Comparison of ENCODE assay signal across 18 cellular contexts in genomic region chr15:25242957-25243799, GRCh38.
A peak's percentile ranks its signal among the peaks of the same experiment; 100 is the strongest.
DNase-seq lines count a peak whose midpoint lies in the region; ATAC-seq and TF ChIP-seq lines count a peak whose summit lies in the region.
"Had no signal": no experiment of that assay in that cellular context is flagged by ENCODE, and none has a peak within 500 bp of the region (broad histone marks: within the 10 kb centered on the region; RNA-seq: fewer than 3 reads in every experiment).

No MANE protein-coding gene starts in this region.

- TF ChIP-seq POLR2A in uterus (IDR thresholded peaks at IDR 0.05), result no peak

- H3K4me2 ChIP-seq in osteoblast (ENCODE audit: insufficient read depth, low read length), result no peak overlapping the region
- H3K4me2 ChIP-seq: smooth muscle cell had no signal

- peak; percentile 2 for DNase-seq in activated naive CD4-positive, alpha-beta T cell treated with anti-CD3 and anti-CD28 coated beads, Interleukin-2, amount 50 U/mL, for 16 hours
- no peak for DNase-seq in activated naive CD4-positive, alpha-beta T cell treated with Interleukin-2 at 50 U/mL for 16 hours
- DNase-seq in head of caudate nucleus (peak in 31 of 42 donors; percentile 0 to 33 (median 7)), osteoblast (ENCODE audit: insufficient read length, low spot score, missing footprints) (peak; percentile 68), uterus (peak; percentile 5 to 6), A673 (ENCODE audit: low spot score) (no peak), AG20443 (ENCODE audit: low spot score) (no peak)
- DNase-seq: anterior cingulate cortex, DMS153, foreskin fibroblast, KG1, NCI-H1048, NCI-H2081 treated with DMSO at 0.1 percent for 48 hours, NCI-H510A, nucleus accumbens had no signal

- no peaks in the 10 kb centered on the region for H3K79me2 ChIP-seq in osteoblast (ENCODE audit: insufficient read depth, low read length)

- H3K27me3 ChIP-seq in osteoblast (ENCODE audit: insufficient read depth, low read length) (no peaks in the 10 kb centered on the region), uterus (no peaks in the 10 kb centered on the region), A673 (replicated peaks; ENCODE audit: insufficient read depth, low read depth, low read length, poor library complexity) (no peaks in the 10 kb centered on the region)

- H3K4me1 ChIP-seq in osteoblast (ENCODE audit: insufficient read depth, low read length) (no peaks in the 10 kb centered on the region), uterus (no peaks in the 10 kb centered on the region), A673 (ENCODE audit: insufficient read depth, low read length, poor library complexity, severe bottlenecking) (no peaks in the 10 kb centered on the region)

- H3K36me3 ChIP-seq in osteoblast (ENCODE audit: insufficient read depth, low read length) (no peaks in the 10 kb centered on the region), uterus (no peaks in the 10 kb centered on the region), A673 (ENCODE audit: insufficient read depth, low read length, poor library complexity, severe bottlenecking) (no peaks in the 10 kb centered on the region)
- H3K36me3 ChIP-seq: thoracic aorta had no signal

- no peak for TF ChIP-seq CTCF in osteoblast (IDR thresholded peaks at IDR 0.05; ENCODE audit: extremely low read depth, low read depth, low read length)
- no peak for TF ChIP-seq CTCF in uterus (IDR thresholded peaks at IDR 0.05)
- no peak for TF ChIP-seq CTCF in A673 (conservative IDR thresholded peaks at IDR 0.05; ENCODE audit: low read depth, low read length)

- BruUV-seq in A673 (replicated peaks; lab: Mats Ljungman, UMichigan), result no TSS peak

- CTCF ChIA-PET in A673 (lab: Charles Lee), result no interaction called here

- no peaks in the 10 kb centered on the region for H3K9me3 ChIP-seq in osteoblast (ENCODE audit: low read depth, low read length)
- no peaks in the 10 kb centered on the region for H3K9me3 ChIP-seq in uterus
- peaks cover 35% of the 10 kb centered on the region for H3K9me3 ChIP-seq in A673 (ENCODE audit: low read depth, low read length, poor library complexity, severe bottlenecking)
- H3K9me3 ChIP-seq: thoracic aorta had no signal

- no peak for ATAC-seq in GM18858 (IDR thresholded peaks at IDR 0.05; ENCODE audit: unreplicated experiment)

- no peak overlapping the region for H3K27ac ChIP-seq in osteoblast (ENCODE audit: low read depth, low read length)
- H3K27ac ChIP-seq in uterus, result no peak overlapping the region
- no peak overlapping the region for H3K27ac ChIP-seq in A673 (ENCODE audit: low read depth, low read length, poor library complexity, severe bottlenecking)
- H3K27ac ChIP-seq: thoracic aorta had no signal

- no peak overlapping the region for H2AFZ ChIP-seq in osteoblast (ENCODE audit: low read length)

- no peaks in the 10 kb centered on the region for H4K20me1 ChIP-seq in osteoblast (ENCODE audit: insufficient read depth, low read length)

- no peak overlapping the region for H3K4me3 ChIP-seq in osteoblast (ENCODE audit: insufficient read depth, low read length)
- no peak overlapping the region for H3K4me3 ChIP-seq in uterus
- no peak overlapping the region for H3K4me3 ChIP-seq in A673 (ENCODE audit: low read depth, low read length, poor library complexity, severe bottlenecking)
- H3K4me3 ChIP-seq: smooth muscle cell, thoracic aorta had no signal

- POLR2A ChIA-PET in A673 (lab: Charles Lee; ENCODE audit: low non-redundant PET), result no interaction called here

- intact Hi-C loops in head of caudate nucleus (cut with DNase I), result no loop called here
- intact Hi-C loops in uterus (cut with DNase I; ENCODE audit: low total_unique reads), result no loop called here
- intact Hi-C loops in A673 (cut with micrococcal nuclease; ENCODE audit: unreplicated experiment), result no loop called here

Comparison
In these comparisons a context has a peak if more than half of its experiments do, and no peak if none do; other contexts are left out.
1. DNase-seq: peak in activated naive CD4-positive, alpha-beta T cell treated with anti-CD3 and anti-CD28 coated beads, Interleukin-2, amount 50 U/mL, for 16 hours (single experiment), head of caudate nucleus (31 of 42), osteoblast (single experiment) and uterus (2 of 2); none in activated naive CD4-positive, alpha-beta T cell treated with Interleukin-2 at 50 U/mL for 16 hours (single experiment), A673 (single experiment) and AG20443 (single experiment).